Comparison of ENCODE assay signal across 8 cellular contexts in the genomic region with DNA sequence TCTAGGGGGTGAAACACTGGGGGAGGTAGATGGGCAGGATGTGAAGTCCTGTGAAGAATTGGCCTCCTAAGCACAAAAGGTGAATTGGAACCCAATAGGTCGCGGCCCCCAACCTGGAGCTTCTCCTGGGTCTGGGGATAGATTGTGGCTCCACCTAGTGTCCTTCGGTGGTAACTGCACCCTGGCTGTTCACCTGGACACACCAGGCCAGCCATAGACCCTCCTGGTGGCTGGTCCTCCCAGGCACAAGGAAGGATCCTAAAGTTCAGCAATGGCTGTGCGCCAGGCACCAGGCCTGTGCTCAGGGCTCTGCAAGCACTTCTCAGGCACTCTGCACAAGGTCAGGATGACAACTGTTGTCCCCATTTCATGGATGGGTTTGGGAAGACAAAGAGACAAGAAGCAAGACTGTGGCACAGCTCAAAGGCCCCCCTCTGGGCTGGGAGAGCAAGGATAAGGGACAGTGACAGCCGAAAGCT. TPM values are rescaled to one million over a fixed set of nuclear protein-coding genes. Genes with fewer than 3 reads are reported as not detected.
DNase-seq lines count a peak whose midpoint lies in the region; ATAC-seq and TF ChIP-seq lines count a peak whose summit lies in the region.

No MANE protein-coding gene starts in this region.

- in situ Hi-C loops in T47D (cut with HindIII; ENCODE audit: low pct_unique_long_range_greater_than_20kb, low sequenced_read_pairs) = no loop called here

- peak; percentile 86 for TF ChIP-seq CTCF in AG04450 (IDR thresholded peaks at IDR 0.05; ENCODE audit: low read depth, low read length)
- peak; percentile 93 for TF ChIP-seq CTCF in WERI-Rb-1 (IDR thresholded peaks at IDR 0.05; ENCODE audit: low read depth, low read length)

- H3K4me3 ChIP-seq in AG04450 (ENCODE audit: low read depth, low read length) (no peak overlapping the region), WERI-Rb-1 (ENCODE audit: low read depth, low read length) (no peak overlapping the region)

- DNase-seq in AG04450 (ENCODE audit: low read depth, low spot score) (no peak), GM19240 (ENCODE audit: insufficient read length, low spot score) (peak; percentile 94), NCI-H2081 (lab: John Stamatoyannopoulos, UW) (peak; percentile 65 to 74), WERI-Rb-1 (peak; percentile 86), T47D (ENCODE audit: low read depth in 1 of 2, low spot score in 1 of 2) (peak; percentile 69 to 77), kidney tubule cell (ENCODE audit: low spot score) (peak; percentile 72)
- DNase-seq in stimulated activated CD4-positive, alpha-beta T cell treated with anti-CD3 and anti-CD28 coated beads, Interleukin-4, amount 100 ng/mL, for 4 hours = peak; percentile 59 to 65

- no peak for ATAC-seq in HG03039 (IDR thresholded peaks at IDR 0.05; ENCODE audit: unreplicated experiment)

- H3K27ac ChIP-seq in AG04450 (ENCODE audit: low read depth, low read length) (no peak overlapping the region), WERI-Rb-1 (no peak overlapping the region)

- POLR2A ChIA-PET in AG04450 (lab: Yijun Ruan, JAX) = no interaction called here

- H3K9me3 ChIP-seq in AG04450 (ENCODE audit: control insufficient read depth, insufficient read depth, low read length) = no peaks in the 10 kb centered on the region
- no peaks in the 10 kb centered on the region for H3K9me3 ChIP-seq in WERI-Rb-1 (ENCODE audit: severe bottlenecking)

- H3K27me3 ChIP-seq in AG04450 (ENCODE audit: control insufficient read depth, insufficient read depth, low read length) (peaks cover 25% of the 10 kb centered on the region), WERI-Rb-1 (ENCODE audit: insufficient read depth, low read depth, severe bottlenecking) (no peaks in the 10 kb centered on the region)

- CTCF ChIA-PET in AG04450 (lab: Charles Lee) = interaction anchor here (0.6 to 3.4 kb wide), 26 partner anchors 7 to 202 kb away, joined by 3 to 38 read pairs (median 5); a partner anchor contains a TSS

- H3K36me3 ChIP-seq in WERI-Rb-1 = no peaks in the 10 kb centered on the region

RNA-seq across cellular contexts. Expression of a gene that starts 13.5 kb away (rescaled TPM):
- polyA plus RNA-seq in AG04450 (2011; rRNA removed) = not detected in 2 replicates
- not detected in 2 replicates for polyA minus RNA-seq in AG04450 (2011; rRNA and poly(A)+ RNA removed)

RNA-seq across cellular contexts. Expression of a gene that starts 18.4 kb away (rescaled TPM):
- polyA plus RNA-seq in AG04450 (2011; rRNA removed) = not detected in 2 replicates
- not detected in 2 replicates for polyA minus RNA-seq in AG04450 (2011; rRNA and poly(A)+ RNA removed)

RNA-seq across cellular contexts. Expression of a gene that starts 27.9 kb away (rescaled TPM):
- polyA plus RNA-seq in AG04450 (2011; rRNA removed) = 2.7 and 3.3 TPM in 2 replicates
- polyA minus RNA-seq in AG04450 (2011; rRNA and poly(A)+ RNA removed) = 1.5 and 2.4 TPM in 2 replicates

RNA-seq across cellular contexts. Expression of a gene that starts 44.5 kb away (rescaled TPM):
- 80.1 and 102 TPM in 2 replicates for polyA plus RNA-seq in AG04450 (2011; rRNA removed)
- 38.7 and 51.3 TPM in 2 replicates for polyA minus RNA-seq in AG04450 (2011; rRNA and poly(A)+ RNA removed)

RNA-seq across cellular contexts. Expression of a gene that starts 53.4 kb away (rescaled TPM):
- 4.2 and 5.4 TPM in 2 replicates for polyA plus RNA-seq in AG04450 (2011; rRNA removed)
- 4.5 and 5.0 TPM in 2 replicates for polyA minus RNA-seq in AG04450 (2011; rRNA and poly(A)+ RNA removed)
